ENCODE assay signal across 8 cellular contexts in genomic region chr1:70528591-70529333, GRCh38.
DNase-seq lines count a peak whose midpoint lies in the region; ATAC-seq and TF ChIP-seq lines count a peak whose summit lies in the region.

No MANE protein-coding gene starts in this region.

- H3K27me3 ChIP-seq in MG63, result 0 out of 2 replicates have a peak, but pooled peaks cover 3% of the 10 kb centered on the region

- no peaks in the 10 kb centered on the region for H3K36me3 ChIP-seq in MG63

- DNase-seq in Ammon's horn (ENCODE audit: low spot score), result peak; percentile 62
- DNase-seq in NCI-H748 (lab: John Stamatoyannopoulos, UW; ENCODE audit: unreplicated experiment), result peak; percentile 71
- DNase-seq in choroid plexus epithelial cell (ENCODE audit: low read depth), result peak; percentile 64
- DNase-seq in medulla oblongata (ENCODE audit: extremely low spot score), result peak; percentile 57
- no peak for DNase-seq in MG63

- H3K9me3 ChIP-seq in MG63, result no peaks in the 10 kb centered on the region

- H3K4me3 ChIP-seq in choroid plexus epithelial cell (ENCODE audit: low read depth, low read length) (no peak overlapping the region), MG63 (no peak overlapping the region)

- peak; percentile 59 for ATAC-seq in HG02884 (IDR thresholded peaks at IDR 0.05; ENCODE audit: unreplicated experiment)
- no peak for ATAC-seq in HG03135 (IDR thresholded peaks at IDR 0.05; ENCODE audit: unreplicated experiment)

- TF ChIP-seq CTCF in GM12874 (IDR thresholded peaks at IDR 0.05; ENCODE audit: insufficient read depth, low read depth, low read length) (peak; percentile 73), choroid plexus epithelial cell (conservative IDR thresholded peaks at IDR 0.05; ENCODE audit: low read depth, low read length) (peak; percentile 83)
